31 cellular contexts compared by ENCODE assay signal in the genomic region with DNA sequence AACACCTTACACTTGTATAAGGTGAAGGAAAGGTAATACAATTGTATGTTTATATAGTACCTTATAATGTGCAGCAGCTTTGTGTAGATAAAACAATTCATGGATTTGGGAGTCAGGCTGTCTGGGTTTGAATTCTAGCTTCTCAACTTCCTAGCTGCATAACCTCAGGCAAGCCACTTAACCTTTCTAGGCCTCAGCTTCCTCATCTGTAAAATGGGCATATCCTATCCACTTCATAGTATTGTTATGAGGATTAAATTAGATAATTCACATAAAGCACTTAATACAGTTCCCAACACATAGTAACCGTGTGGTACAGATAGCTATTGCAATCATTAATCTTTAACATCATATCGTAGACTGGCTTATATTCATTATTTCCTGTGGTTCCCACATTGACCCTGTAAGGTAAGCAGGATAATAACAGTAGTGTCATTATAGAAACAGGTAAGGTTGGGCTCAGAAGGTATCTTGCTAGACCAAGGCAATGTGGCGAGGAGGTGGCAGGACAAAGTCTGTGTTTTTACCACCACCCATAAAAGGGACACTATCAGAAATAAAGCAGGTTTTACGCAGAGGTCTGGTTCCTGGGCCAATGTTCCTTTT.
"Had no signal": no experiment of that assay in that cellular context is flagged by ENCODE, and none has a peak within 500 bp of the region (broad histone marks: within the 10 kb centered on the region; RNA-seq: fewer than 3 reads in every experiment).

No MANE protein-coding gene starts in this region.

- H3K36me3 ChIP-seq: brain microvascular endothelial cell, esophagus muscularis mucosa, gastrocnemius medialis had no signal

- H3K4me3 ChIP-seq: coronary artery, esophagus muscularis mucosa, gastrocnemius medialis had no signal

- H3K27me3 ChIP-seq: brain microvascular endothelial cell had no signal

- H3K9me3 ChIP-seq: esophagus muscularis mucosa, gastrocnemius medialis had no signal

- DNase-seq: activated CD4-positive, alpha-beta memory T cell treated with anti-CD3 and anti-CD28 coated beads, Interleukin-2, amount 10 ng/mL, durations not matched to agents 7 days and 5 days; activated CD4-positive, alpha-beta T cell treated with anti-CD3 and anti-CD28 coated beads for 1 hour; activated CD4-positive, alpha-beta T cell treated with anti-CD3 and anti-CD28 coated beads for 4 hours; activated CD4-positive, alpha-beta T cell treated with anti-CD3 and anti-CD28 coated beads, Interleukin-2, amount 10 ng/mL, durations not matched to agents 7 days and 5 days; activated CD4-positive, alpha-beta T cell treated with anti-CD3 and anti-CD28 coated beads, Interleukin-2, amount 50 U/mL, for 4 hours; activated CD8-positive, alpha-beta memory T cell treated with anti-CD3 and anti-CD28 coated beads, Interleukin-2, amount 50 U/mL, for 48 hours; activated effector memory CD4-positive, alpha-beta T cell treated with Interleukin-2 at 50 U/mL for 16 hours; activated gamma-delta T cell treated with Interleukin-2 at 50 U/mL for 16 hours; activated naive CD4-positive, alpha-beta T cell treated with anti-CD3 and anti-CD28 coated beads, Interleukin-2, amount 50 U/mL, for 16 hours; activated naive CD4-positive, alpha-beta T cell treated with Interleukin-2 at 50 U/mL for 16 hours; activated T-cell treated with anti-CD3 and anti-CD28 coated beads for 4 hours; activated T-cell treated with anti-CD3 and anti-CD28 coated beads, Interleukin-2, amount 50 U/mL, for 24 hours; activated T-cell treated with anti-CD3 and anti-CD28 coated beads, Interleukin-2, amount 50 U/mL, for 72 hours; amniotic stem cell; anterior cingulate cortex; brain microvascular endothelial cell; effector CD4-positive, alpha-beta T cell; effector memory CD8-positive, alpha-beta T cell; erythroblast; foreskin keratinocyte; gastrocnemius medialis; glutamatergic neuron; T-helper 1 cell; T-helper 17 cell; T1000 had no signal

- H3K36me3 Mint-ChIP-seq: activated naive CD8-positive, alpha-beta T cell had no signal

- H3K27ac ChIP-seq: brain microvascular endothelial cell, coronary artery, esophagus muscularis mucosa, foreskin keratinocyte, gastrocnemius medialis had no signal

- H3K4me3 Mint-ChIP-seq: activated CD4-positive, alpha-beta memory T cell treated with anti-CD3 and anti-CD28 coated beads, Interleukin-2, amount 10 ng/mL, durations not matched to agents 7 days and 5 days; activated CD4-positive, alpha-beta T cell treated with anti-CD3 and anti-CD28 coated beads, Interleukin-2, amount 10 ng/mL, durations not matched to agents 7 days and 5 days; activated naive CD8-positive, alpha-beta T cell; activated T-cell treated with anti-CD3 and anti-CD28 coated beads, Interleukin-2, amount 50 U/mL, for 24 hours; central memory CD8-positive, alpha-beta T cell; dendritic cell treated with granulocyte-macrophage colony-stimulating factor and Interleukin-4, amounts not matched to agents 40 ng/mL and 50 ng/mL, for 4 days; effector memory CD8-positive, alpha-beta T cell; T-helper 17 cell; T-helper 2 cell treated with Interferon-gamma antibody and Interleukin-4, amounts not matched to agents 5 μg/mL and 100 μg/mL, for 36 hours had no signal

- H3K9me3 Mint-ChIP-seq: activated T-cell treated with anti-CD3 and anti-CD28 coated beads, Interleukin-2, amount 50 U/mL, for 24 hours; activated T-cell treated with anti-CD3 and anti-CD28 coated beads, Interleukin-2, amount 50 U/mL, for 72 hours; central memory CD8-positive, alpha-beta T cell; dendritic cell treated with granulocyte-macrophage colony-stimulating factor and Interleukin-4, amounts not matched to agents 40 ng/mL and 50 ng/mL, for 4 days; effector memory CD8-positive, alpha-beta T cell had no signal

- H3K27ac Mint-ChIP-seq: activated CD4-positive, alpha-beta memory T cell treated with anti-CD3 and anti-CD28 coated beads, Interleukin-2, amount 10 ng/mL, durations not matched to agents 7 days and 5 days; activated CD4-positive, alpha-beta T cell treated with anti-CD3 and anti-CD28 coated beads, Interleukin-2, amount 10 ng/mL, durations not matched to agents 7 days and 5 days; activated naive CD8-positive, alpha-beta T cell; activated T-cell treated with anti-CD3 and anti-CD28 coated beads, Interleukin-2, amount 50 U/mL, for 24 hours; dendritic cell treated with granulocyte-macrophage colony-stimulating factor and Interleukin-4, amounts not matched to agents 40 ng/mL and 50 ng/mL, for 4 days; effector memory CD8-positive, alpha-beta T cell; T-helper 17 cell had no signal

- H3K4me1 ChIP-seq: esophagus muscularis mucosa, foreskin keratinocyte, gastrocnemius medialis had no signal

- ATAC-seq: activated T-cell treated with anti-CD3 and anti-CD28 coated beads, Interleukin-2, amount 50 U/mL, for 72 hours; effector memory CD8-positive, alpha-beta T cell; foreskin keratinocyte; gastrocnemius medialis; T-helper 17 cell had no signal
